Comparison of ENCODE assay signal across 8 cellular contexts in genomic region chr1:17053685-17054410, GRCh38. TPM values are rescaled to one million over a fixed set of nuclear protein-coding genes. Genes with fewer than 3 reads are reported as not detected.
DNase-seq lines count a peak whose midpoint lies in the region; ATAC-seq, FAIRE-seq and TF ChIP-seq lines count a peak whose summit lies in the region.

SDHB (minus strand) TSS chr1:17054032; CDS start chr1:17054019, 13 bp downstream.

- CTCF ChIA-PET in IMR-90 (lab: Yijun Ruan, JAX) (no interaction called here), endothelial cell of umbilical vein (lab: Charles Lee) (no interaction called here)

- DNase-seq in DMS 273 (lab: John Stamatoyannopoulos, UW; ENCODE audit: unreplicated experiment) (peak; percentile 99), IMR-90 (peak; percentile 98), OCI-M1 (lab: John Stamatoyannopoulos, UW) (peak; percentile 99), activated T-cell treated with anti-CD3 and anti-CD28 coated beads for 24 hours (ENCODE audit: low read depth) (peak; percentile 100), endothelial cell of umbilical vein (ENCODE audit: low read depth, low spot score) (peak; percentile 100), midbrain (lab: John Stamatoyannopoulos, UW) (peak; percentile 99)
- peak; percentile 98 for DNase-seq in stimulated activated CD8-positive, alpha-beta memory T cell treated with anti-CD3 and anti-CD28 coated beads, Interleukin-2, amount 100 ng/mL, for 1 hour (ENCODE audit: low read depth in 2 of 2)

- WGBS in IMR-90 (ENCODE audit: extremely low coverage in 2 of 2, insufficient read length in 1 of 2), 2 experiments = 1% methylated on average over 23 of the region's 44 CpGs; no CpG with 5 or more reads in 1 of the 2 experiments

- no TSS peak for BruUV-seq in IMR-90 (replicated peaks; lab: Mats Ljungman, UMichigan)
- no TSS peak for BruUV-seq in endothelial cell of umbilical vein (replicated peaks; lab: Mats Ljungman, UMichigan)

- H4K5ac ChIP-seq in IMR-90 (ENCODE audit: low read depth, low read length) = peak within 1 kb of the TSS; percentile 87

- H3K9ac ChIP-seq in IMR-90 (ENCODE audit: low read depth, low read length) (peak within 1 kb of the TSS; percentile 93), endothelial cell of umbilical vein (replicated peaks; ENCODE audit: extremely low read depth, insufficient read depth, low read length) (peak within 1 kb of the TSS; percentile 77)

- H3K9me3 ChIP-seq in IMR-90 (ENCODE audit: control insufficient read depth, insufficient read depth, low read length) (no peaks in the 10 kb centered on the region), endothelial cell of umbilical vein (replicated peaks; ENCODE audit: control insufficient read depth, insufficient read depth, low read length) (no peaks in the 10 kb centered on the region)

- H3K27me3 ChIP-seq in IMR-90 (ENCODE audit: control insufficient read depth, insufficient read depth, low read length) (no peaks in the 10 kb centered on the region), endothelial cell of umbilical vein (ENCODE audit: control insufficient read depth in 2 of 2, insufficient read depth in 2 of 2, low read length in 2 of 2) (no peaks in the 10 kb centered on the region)

- dilution Hi-C loops in IMR-90 (cut with HindIII; ENCODE audit: low sequenced_read_pairs, unreplicated experiment) (no loop called here), endothelial cell of umbilical vein (cut with MboI; ENCODE audit: extremely low pct_ligation_motif_present, low sequenced_read_pairs) (no loop called here)

- H3K4me1 ChIP-seq in IMR-90 (ENCODE audit: control insufficient read depth, insufficient read depth, low read length) = peaks cover 4% of the 10 kb centered on the region; the same call in 1 of the 2 replicates
- peaks cover 8% of the 10 kb centered on the region for H3K4me1 ChIP-seq in endothelial cell of umbilical vein (ENCODE audit: control insufficient read depth, extremely low read depth, insufficient read depth, low read length)

- peak within 1 kb of the TSS; percentile 57 for H2BK5ac ChIP-seq in IMR-90 (ENCODE audit: low read depth, low read length, poor library complexity, severe bottlenecking)

- H3K23ac ChIP-seq in IMR-90 (ENCODE audit: low read depth, low read length) = peak within 1 kb of the TSS; percentile 93

- H3K36me3 ChIP-seq in IMR-90 (ENCODE audit: control insufficient read depth, insufficient read depth, low read length) (peaks cover 4% of the 10 kb centered on the region), endothelial cell of umbilical vein (ENCODE audit: control insufficient read depth in 2 of 2, extremely low read depth in 1 of 2, insufficient read depth in 2 of 2, low read length in 2 of 2) (peaks cover 0 to 7% of the 10 kb centered on the region in 2 experiments)

- H4K20me1 ChIP-seq in IMR-90 (ENCODE audit: insufficient read depth, low read length) (peaks cover 3% of the 10 kb centered on the region), endothelial cell of umbilical vein (replicated peaks; ENCODE audit: control insufficient read depth, extremely low read depth, insufficient read depth, low read length) (no peaks in the 10 kb centered on the region)

- no peak within 1 kb of the TSS for H2BK15ac ChIP-seq in IMR-90 (ENCODE audit: low read depth, low read length)

- TF ChIP-seq RAD21 in IMR-90 (IDR thresholded peaks at IDR 0.05; ENCODE audit: low read length) = no peak

- H3K4me3 ChIP-seq in IMR-90 (ENCODE audit: insufficient read depth, low read depth, low read length) = peak within 1 kb of the TSS; percentile 86
- peak within 1 kb of the TSS; percentile 67 to 85 (median 83) for H3K4me3 ChIP-seq in endothelial cell of umbilical vein (replicated peaks in 1 of 3; ENCODE audit: insufficient read depth in 1 of 3, low read depth in 1 of 3, low read length in 3 of 3)

- peak within 1 kb of the TSS; percentile 79 for H3K27ac ChIP-seq in IMR-90 (ENCODE audit: insufficient read depth, low read length)
- peak within 1 kb of the TSS; percentile 62 for H3K27ac ChIP-seq in endothelial cell of umbilical vein (ENCODE audit: insufficient read depth, low read depth, low read length)

- H3K4me2 ChIP-seq in IMR-90 (ENCODE audit: low read depth, low read length) = peak within 1 kb of the TSS; percentile 99
- H3K4me2 ChIP-seq in endothelial cell of umbilical vein (ENCODE audit: insufficient read depth, low read length) = peak within 1 kb of the TSS; percentile 91

- ATAC-seq in GM21528 (IDR thresholded peaks at IDR 0.05; ENCODE audit: low FRiP score, unreplicated experiment) (peak; percentile 95), IMR-90 (ENCODE audit: low read depth) (peak; percentile 99)

- H3K79me1 ChIP-seq in IMR-90 (ENCODE audit: low read depth in 1 of 2, low read length in 2 of 2) = peaks cover 12 to 29% of the 10 kb centered on the region in 2 experiments

- POLR2A ChIA-PET in IMR-90 (lab: Charles Lee; ENCODE audit: unreplicated experiment) = no interaction called here
- POLR2A ChIA-PET in endothelial cell of umbilical vein (lab: Charles Lee) = no interaction called here

- intact Hi-C loops in IMR-90 (cut with micrococcal nuclease) = no loop called here
- intact Hi-C loops in endothelial cell of umbilical vein (cut with micrococcal nuclease) = loop anchor here (2.0 to 10.0 kb wide), 3 partner anchors 142 to 441 kb away; partner anchors contain the start of genes NBPF1 and RCC2

- FAIRE-seq in endothelial cell of umbilical vein (lab: Jason Lieb, UNC) = peak; percentile 95

- H2BK20ac ChIP-seq in IMR-90 (ENCODE audit: low read depth, low read length) = no peak within 1 kb of the TSS

- TF ChIP-seq POLR2A in IMR-90 (IDR thresholded peaks at IDR 0.05; ENCODE audit: low read depth, low read length) (peak; percentile 81), endothelial cell of umbilical vein (IDR thresholded peaks at IDR 0.05; ENCODE audit: low read depth, low read length) (peak; percentile 84)

- H2AFZ ChIP-seq in IMR-90 (replicated peaks; ENCODE audit: low read length, poor library complexity) (peak within 1 kb of the TSS; percentile 98), endothelial cell of umbilical vein (ENCODE audit: low read depth, low read length) (peak within 1 kb of the TSS; percentile 84)

- H4K8ac ChIP-seq in IMR-90 (ENCODE audit: low read depth in 2 of 2, low read length in 2 of 2) = peak within 1 kb of the TSS; percentile 91 to 98

- peaks cover 33% of the 10 kb centered on the region for H3K79me2 ChIP-seq in endothelial cell of umbilical vein (ENCODE audit: control insufficient read depth, insufficient read depth, low read length)

- H3K9me1 ChIP-seq in IMR-90 (ENCODE audit: insufficient read depth, low read length) = no peaks in the 10 kb centered on the region
- H3K9me1 ChIP-seq in endothelial cell of umbilical vein (replicated peaks; ENCODE audit: control insufficient read depth, extremely low read depth, insufficient read depth, low read length) = no peaks in the 10 kb centered on the region

- peak within 1 kb of the TSS; percentile 23; the same call in 1 of the 2 replicates for H3K18ac ChIP-seq in IMR-90 (ENCODE audit: low read depth, low read length)

- H2BK120ac ChIP-seq in IMR-90 (ENCODE audit: low read depth, low read length) = peak within 1 kb of the TSS; percentile 41; the same call in 1 of the 2 replicates

- H3K56ac ChIP-seq in IMR-90 (ENCODE audit: extremely low read depth, insufficient read depth, low read length) = peak within 1 kb of the TSS; percentile 87

- peak within 1 kb of the TSS; percentile 92 for H2AK9ac ChIP-seq in IMR-90 (replicated peaks; ENCODE audit: low read depth, low read length, poor library complexity)

- TF ChIP-seq CTCF in IMR-90 (conservative IDR thresholded peaks at IDR 0.05; ENCODE audit: low read depth, low read length) (no peak), endothelial cell of umbilical vein (IDR thresholded peaks at IDR 0.05; ENCODE audit: extremely low read depth in 1 of 2, insufficient read depth in 1 of 2, low read depth in 1 of 2, low read length in 2 of 2) (no peak)

- in situ Hi-C loops in IMR-90 (cut with MboI; ENCODE audit: low sequenced_read_pairs) = no loop called here

- peak within 1 kb of the TSS; percentile 97 for H3K14ac ChIP-seq in IMR-90 (replicated peaks; ENCODE audit: low read depth, low read length)

- H4K91ac ChIP-seq in IMR-90 (ENCODE audit: insufficient read depth, low read depth, low read length) = peak within 1 kb of the TSS; percentile 87; the same call in 1 of the 2 replicates

- H2AK5ac ChIP-seq in IMR-90 (ENCODE audit: low read depth, low read length) = peak within 1 kb of the TSS; percentile 66

- H3K4ac ChIP-seq in IMR-90 (ENCODE audit: low read depth, low read length) = peak within 1 kb of the TSS; percentile 97

TF ChIP-seq in IMR-90, 13 proteins besides CTCF, POLR2A, EP300 and RAD21 (continues in another document):
- TF ChIP-seq MXI1 (IDR thresholded peaks at IDR 0.05; ENCODE audit: borderline replicate concordance, low read depth, low read length) = peak; percentile 63; the same call in 1 of the 2 replicates

TF ChIP-seq in endothelial cell of umbilical vein, 7 proteins besides CTCF, POLR2A, EP300 and RAD21:
- TF ChIP-seq POLR2AphosphoS5 (IDR thresholded peaks at IDR 0.05; ENCODE audit: insufficient read depth, low read depth, low read length) = peak; percentile 83
- no peak for TF ChIP-seq MYC (IDR thresholded peaks at IDR 0.05; ENCODE audit: low read depth, low read length)

RNA-seq across cellular contexts. Expression of gene SDHB, which starts in this region (rescaled TPM):
- total RNA-seq in IMR-90 (2012; rRNA removed) (143 and 206 TPM in 2 replicates), endothelial cell of umbilical vein (90.3 and 96.2 TPM in 2 replicates)
- polyA plus RNA-seq in IMR-90 (2012; rRNA removed) (122 and 125 TPM in 2 replicates), endothelial cell of umbilical vein (86.8 and 98.1 TPM in 2 replicates)
- 81.1 and 183 TPM in 2 replicates for polyA plus RNA-seq in IMR-90 (2012; cell fraction: cytosol; rRNA removed)
- 21.4 and 51.0 TPM in 2 replicates for polyA plus RNA-seq in IMR-90 (2012; cell fraction: nucleus; rRNA removed; ENCODE audit: low replicate concordance)
- polyA plus RNA-seq in endothelial cell of umbilical vein (2011; cell fraction: cytosol; rRNA removed) = 136 and 140 TPM in 2 replicates
- polyA plus RNA-seq in endothelial cell of umbilical vein (2011; cell fraction: nucleus; rRNA removed) = 67.8 and 75.1 TPM in 2 replicates
- polyA plus RNA-seq in endothelial cell of umbilical vein (2012) = 88.0 and 130 TPM in 2 replicates
- polyA minus RNA-seq in endothelial cell of umbilical vein = 93.5 and 101 TPM in 2 replicates
- polyA minus RNA-seq in endothelial cell of umbilical vein (2011; cell fraction: cytosol; rRNA and poly(A)+ RNA removed) = 107 TPM
- 34.3 and 59.1 TPM in 2 replicates for polyA minus RNA-seq in endothelial cell of umbilical vein (2011; cell fraction: nucleus; rRNA and poly(A)+ RNA removed)

Comparison
In these comparisons a context has a peak if more than half of its experiments do, and no peak if none do; other contexts are left out.
1. Peak in every context shown above with its lines: DNase-seq, ATAC-seq, H3K4me3 ChIP-seq and H3K27ac ChIP-seq.